Comparison of ENCODE assay signal across 1 cellular context in genomic region chr3:32097768-32098167, GRCh38.
TF ChIP-seq lines count a peak whose summit lies in the region.

No MANE protein-coding gene starts in this region.

TF ChIP-seq in K562, 482 proteins besides CTCF, POLR2A, EP300 and RAD21 (continued from another document):
- no peak for TF ChIP-seq ZNF318 (IDR thresholded peaks at IDR 0.05; ENCODE audit: borderline replicate concordance in 1 of 2, low read depth in 1 of 2)
